In the genomic region with DNA sequence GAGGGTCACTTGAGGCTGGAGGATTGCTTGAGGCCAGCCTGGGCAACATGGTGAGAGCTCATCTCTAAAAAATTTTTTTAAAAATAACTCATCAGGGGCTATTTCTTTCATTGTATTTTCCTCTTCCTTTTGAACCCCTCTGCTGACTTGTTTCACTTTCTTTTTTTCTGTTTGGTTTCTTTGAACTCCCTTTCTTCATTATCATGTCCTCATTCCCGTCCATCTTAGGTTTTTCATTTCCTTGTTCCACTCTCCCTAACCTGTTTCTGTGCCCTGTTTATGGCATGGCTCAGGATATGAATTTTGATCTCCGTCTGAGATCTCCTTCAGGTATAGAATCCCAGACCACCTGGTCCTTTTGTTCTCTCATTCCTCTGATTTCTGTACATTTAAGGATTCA, we compare ENCODE assay signal across 12 cellular contexts. TPM values are rescaled to one million over a fixed set of nuclear protein-coding genes. Genes with fewer than 3 reads are reported as not detected.
DNase-seq lines count a peak whose midpoint lies in the region; ATAC-seq, FAIRE-seq and TF ChIP-seq lines count a peak whose summit lies in the region.
"Had no signal": no experiment of that assay in that cellular context is flagged by ENCODE, and none has a peak within 500 bp of the region (broad histone marks: within the 10 kb centered on the region; RNA-seq: fewer than 3 reads in every experiment).

No MANE protein-coding gene starts in this region.

- TF ChIP-seq RAD21 in HepG2 (CRISPR knock-in tag; IDR thresholded peaks at IDR 0.05) = no peak

- H3K36me3 ChIP-seq in HepG2 (replicated peaks in 1 of 2; ENCODE audit: control insufficient read depth in 1 of 2, insufficient read depth in 2 of 2, low read length in 2 of 2) (peaks cover 0 to 1% of the 10 kb centered on the region in 2 experiments; a peak in 2 of 5 replicates), right lobe of liver (no peaks in the 10 kb centered on the region), upper lobe of left lung (peaks cover 0 to 6% (median 0%) of the 10 kb centered on the region in 4 donors), testis (ENCODE audit: low read depth, missing control alignments) (no peaks in the 10 kb centered on the region)

- TF ChIP-seq POLR2A in HepG2 (IDR thresholded peaks at IDR 0.05; ENCODE audit: insufficient read depth in 1 of 2, low read depth in 2 of 2, low read length in 2 of 2) = no peak
- no peak for TF ChIP-seq POLR2A in right lobe of liver (IDR thresholded peaks at IDR 0.05)
- no peak for TF ChIP-seq POLR2A in upper lobe of left lung (IDR thresholded peaks at IDR 0.05)
- TF ChIP-seq POLR2A in testis (IDR thresholded peaks at IDR 0.05) = no peak

- H3K4me3 Mint-ChIP-seq in activated naive CD8-positive, alpha-beta T cell treated with anti-CD3 and anti-CD28 coated beads for 36 hours = peak overlapping the region; percentile 60
- peak overlapping the region; percentile 45 to 87 (median 71) for H3K4me3 Mint-ChIP-seq in naive thymus-derived CD8-positive, alpha-beta T cell

- H3K27ac ChIP-seq in HepG2 (ENCODE audit: extremely low read length, insufficient read depth, low read length) (peak overlapping the region; percentile 0), right lobe of liver (no peak overlapping the region), upper lobe of left lung (peak overlapping the region; percentile 26 to 64 (median 30)), testis (no peak overlapping the region)

- H3K4me1 Mint-ChIP-seq in activated naive CD8-positive, alpha-beta T cell treated with anti-CD3 and anti-CD28 coated beads for 36 hours = peaks cover 65% of the 10 kb centered on the region
- H3K4me1 Mint-ChIP-seq in naive thymus-derived CD8-positive, alpha-beta T cell = peaks cover 34 to 80% (median 72%) of the 10 kb centered on the region in 4 donors

- H3K4me1 ChIP-seq in HepG2 (ENCODE audit: insufficient read depth, low read length) (peaks cover 47% of the 10 kb centered on the region), right lobe of liver (peaks cover 0 to 6% (median 0%) of the 10 kb centered on the region in 4 donors), upper lobe of left lung (peaks cover 31 to 53% (median 50%) of the 10 kb centered on the region in 4 donors), testis (peaks cover 16% of the 10 kb centered on the region)

- peaks cover 36% of the 10 kb centered on the region for H3K36me3 Mint-ChIP-seq in activated naive CD8-positive, alpha-beta T cell treated with anti-CD3 and anti-CD28 coated beads for 36 hours
- H3K36me3 Mint-ChIP-seq in naive thymus-derived CD8-positive, alpha-beta T cell = peaks cover 0 to 66% (median 8%) of the 10 kb centered on the region in 3 donors

- no peaks in the 10 kb centered on the region for H3K27me3 Mint-ChIP-seq in activated naive CD8-positive, alpha-beta T cell treated with anti-CD3 and anti-CD28 coated beads for 36 hours
- H3K27me3 Mint-ChIP-seq in naive thymus-derived CD8-positive, alpha-beta T cell = no peaks in the 10 kb centered on the region

- H3K4me3 ChIP-seq in HepG2 (replicated peaks in 1 of 3; ENCODE audit: insufficient read depth in 1 of 3, low read depth in 2 of 3, low read length in 3 of 3) = no peak overlapping the region
- H3K4me3 ChIP-seq in right lobe of liver = no peak overlapping the region
- H3K4me3 ChIP-seq in upper lobe of left lung = no peak overlapping the region
- H3K4me3 ChIP-seq in testis = no peak overlapping the region

- H2AFZ ChIP-seq in HepG2 (ENCODE audit: low read length) = no peak overlapping the region

- no peak for ATAC-seq in HepG2
- ATAC-seq in right lobe of liver = no peak
- peak; percentile 34 to 39 for ATAC-seq in naive thymus-derived CD8-positive, alpha-beta T cell
- ATAC-seq in upper lobe of left lung (ENCODE audit: low FRiP score in 2 of 2) = no peak

- TF ChIP-seq EP300 in HepG2 (IDR thresholded peaks at IDR 0.05; ENCODE audit: low read depth in 2 of 2, low read length in 2 of 2) (no peak), HepG2 (CRISPR knock-in tag; IDR thresholded peaks at IDR 0.05; ENCODE audit: borderline replicate concordance) (no peak), upper lobe of left lung (IDR thresholded peaks at IDR 0.05) (no peak)

- 89% methylated on average over 2 of the region's 2 CpGs for WGBS in HepG2 (ENCODE audit: low lambda C conversion rate)
- 47% methylated on average over 2 of the region's 2 CpGs for WGBS in right lobe of liver (ENCODE audit: insufficient coverage, low coverage, low lambda C conversion rate, missing lambda C conversion rate)
- 32% methylated on average over 2 of the region's 2 CpGs for WGBS in upper lobe of left lung, 2 donors
- 54 to 68% methylated on average over 2 of the region's 2 CpGs for WGBS in testis, 2 donors

- BruUV-seq in HepG2 (replicated peaks; lab: Mats Ljungman, UMichigan) = no TSS peak

- CTCF ChIA-PET in HepG2 (lab: Yijun Ruan, JAX; ENCODE audit: low intra/inter-chr PET ratio, low total read pairs) = no interaction called here

- in situ Hi-C loops in HepG2 (cut with HindIII; ENCODE audit: extremely low pct_ligation_motif_present, low pct_unique_long_range_greater_than_20kb) = no loop called here

- peaks cover 41% of the 10 kb centered on the region for H3K79me2 ChIP-seq in HepG2 (ENCODE audit: insufficient read depth, low read length)

- no peak for FAIRE-seq in HepG2 (lab: Jason Lieb, UNC)
- FAIRE-seq: frontal cortex had no signal

- H3K4me2 ChIP-seq in HepG2 (ENCODE audit: low read depth, low read length) = 0 out of 2 replicates have a peak overlapping the region, but pooled peaks have one; percentile 31

- POLR2A ChIA-PET in HepG2 (lab: Yijun Ruan, JAX) = interaction anchor here (0.5 to 1.6 kb wide), 4 partner anchors 10 to 111 kb away, joined by 3 to 6 read pairs (median 4); partner anchors contain the start of gene MARK2
- POLR2A ChIA-PET in naive thymus-derived CD8-positive, alpha-beta T cell (lab: Charles Lee) = interaction anchor here (1.2 to 2.7 kb wide), 2 partner anchors 12 to 18 kb away, joined by 6 to 14 read pairs; partner anchors contain the start of gene MARK2

- H4K20me1 ChIP-seq in HepG2 (ENCODE audit: insufficient read depth, low read length) = no peaks in the 10 kb centered on the region

- intact Hi-C loops in HepG2 (cut with micrococcal nuclease; ENCODE audit: unreplicated experiment) = no loop called here
- intact Hi-C loops in right lobe of liver (cut with DNase I) = no loop called here
- intact Hi-C loops in testis (cut with DNase I; ENCODE audit: low total_unique reads) = no loop called here

- H3K9ac ChIP-seq in HepG2 (ENCODE audit: insufficient read depth, low read depth, low read length) = no peak overlapping the region

- TF ChIP-seq CTCF in HepG2 (CRISPR knock-in tag; IDR thresholded peaks at IDR 0.05) = no peak
- TF ChIP-seq CTCF in right lobe of liver (IDR thresholded peaks at IDR 0.05) = no peak
- no peak for TF ChIP-seq CTCF in upper lobe of left lung (IDR thresholded peaks at IDR 0.05)
- TF ChIP-seq CTCF in testis (IDR thresholded peaks at IDR 0.05) = no peak

- H3K27ac Mint-ChIP-seq in activated naive CD8-positive, alpha-beta T cell treated with anti-CD3 and anti-CD28 coated beads for 36 hours = peak overlapping the region; percentile 87
- peak overlapping the region; percentile 42 to 95 (median 90) for H3K27ac Mint-ChIP-seq in naive thymus-derived CD8-positive, alpha-beta T cell

- no peaks in the 10 kb centered on the region for H3K27me3 ChIP-seq in HepG2 (ENCODE audit: control insufficient read depth in 1 of 2, insufficient read depth in 2 of 2, low read length in 2 of 2)
- no peaks in the 10 kb centered on the region for H3K27me3 ChIP-seq in right lobe of liver
- H3K27me3 ChIP-seq in upper lobe of left lung = no peaks in the 10 kb centered on the region
- no peaks in the 10 kb centered on the region for H3K27me3 ChIP-seq in testis

- no peak for DNase-seq in HepG2 (ENCODE audit: low spot score)
- DNase-seq in right lobe of liver = no peak
- no peak for DNase-seq in activated naive CD8-positive, alpha-beta T cell treated with anti-CD3 and anti-CD28 coated beads for 36 hours
- peak in 2 of 10 donors; percentile 15 to 25 for DNase-seq in naive thymus-derived CD8-positive, alpha-beta T cell
- DNase-seq in upper lobe of left lung = no peak
- DNase-seq in dedifferentiated amniotic fluid mesenchymal stem cell (ENCODE audit: extremely low spot score) = no peak
- DNase-seq in NCI-H1694 treated with DMSO at 0.1 percent for 48 hours (lab: John Stamatoyannopoulos, UW) = no peak
- DNase-seq in testis = no peak
- DNase-seq: AML-193, NCI-H774, SW 1271 had no signal

- no peaks in the 10 kb centered on the region for H3K9me3 ChIP-seq in HepG2 (ENCODE audit: low read length)
- no peaks in the 10 kb centered on the region for H3K9me3 ChIP-seq in right lobe of liver
- no peaks in the 10 kb centered on the region for H3K9me3 ChIP-seq in upper lobe of left lung
- no peaks in the 10 kb centered on the region for H3K9me3 ChIP-seq in testis

- H3K9me3 Mint-ChIP-seq in activated naive CD8-positive, alpha-beta T cell treated with anti-CD3 and anti-CD28 coated beads for 36 hours = no peaks in the 10 kb centered on the region
- H3K9me3 Mint-ChIP-seq in naive thymus-derived CD8-positive, alpha-beta T cell = no peaks in the 10 kb centered on the region

RNA-seq across cellular contexts. Expression of gene MARK2, which starts 12.4 kb away (rescaled TPM):
- total RNA-seq in HepG2 (2016; rRNA removed; fragmentation: Illumina TruSeq; extraction: Trizol) (13.9 and 17.4 TPM in 2 replicates), right lobe of liver (10 to 100 TPM; 10.6 to 14.8 (median 12.2) TPM), upper lobe of left lung (10 to 100 TPM; 41.7 to 67.1 (median 50.7) TPM), testis (10 to 100 TPM; 51.7 to 52.8 TPM)
- 2.8 and 3.2 TPM in 2 replicates for total RNA-seq in HepG2 (2016; cell fraction: cytosol; rRNA removed; fragmentation: Illumina TruSeq; extraction: Trizol; ENCODE audit: low read depth)
- total RNA-seq in HepG2 (2016; cell fraction: insoluble cytoplasmic fraction; rRNA removed; fragmentation: Illumina TruSeq; extraction: Trizol) = 13.6 and 14.5 TPM in 2 replicates
- total RNA-seq in HepG2 (2016; cell fraction: membrane; rRNA removed; fragmentation: Illumina TruSeq; extraction: Trizol) = 10.2 and 10.4 TPM in 2 replicates
- total RNA-seq in HepG2 (2016; cell fraction: nucleus; rRNA removed; fragmentation: Illumina TruSeq; extraction: Trizol) = 13.5 and 15.1 TPM in 2 replicates
- polyA plus RNA-seq in HepG2 (2011; rRNA removed) (13.5 and 14.6 TPM in 2 replicates), testis (ENCODE audit: insufficient read depth, low read depth, low replicate concordance) (24.7 TPM)
- 9.1 and 10.3 TPM in 2 replicates for polyA plus RNA-seq in HepG2 (2011; cell fraction: cytosol; rRNA removed)
- 16.5 and 18.4 TPM in 2 replicates for polyA plus RNA-seq in HepG2 (2011; cell fraction: nucleus; rRNA removed)
- polyA plus RNA-seq in HepG2 (2012) = 11.6 and 13.0 TPM in 2 replicates
- 1.5 and 1.6 TPM in 2 replicates for polyA plus RNA-seq in HepG2 (2016; cell fraction: cytosol; fragmentation: Illumina TruSeq; extraction: Trizol; ENCODE audit: low read depth)
- 13.0 and 19.7 TPM in 2 replicates for polyA plus RNA-seq in HepG2 (2016; cell fraction: insoluble cytoplasmic fraction; fragmentation: Illumina TruSeq; extraction: Trizol; ENCODE audit: low read depth)
- polyA plus RNA-seq in HepG2 (2016; cell fraction: membrane; fragmentation: Illumina TruSeq; extraction: Trizol; ENCODE audit: low read depth) = 6.2 and 6.3 TPM in 2 replicates
- polyA plus RNA-seq in HepG2 (2016; cell fraction: nucleus; fragmentation: Illumina TruSeq; extraction: Trizol; ENCODE audit: insufficient read depth, low read depth) = 21.4 and 25.0 TPM in 2 replicates
- 21.4 and 36.1 TPM in 2 replicates for polyA minus RNA-seq in HepG2 (2011; rRNA and poly(A)+ RNA removed; ENCODE audit: low replicate concordance)
- 15.8 and 17.9 TPM in 2 replicates for polyA minus RNA-seq in HepG2 (2011; cell fraction: cytosol; rRNA and poly(A)+ RNA removed)
- polyA minus RNA-seq in HepG2 (2011; cell fraction: nucleus; rRNA and poly(A)+ RNA removed) = 10.9 and 17.4 TPM in 2 replicates
- total RNA-seq in activated naive CD8-positive, alpha-beta T cell treated with anti-CD3 and anti-CD28 coated beads for 36 hours = 10 to 100 TPM; 27.7 to 29.0 TPM
- 10 to 100 TPM; 64.8 to 74.5 TPM for total RNA-seq in naive thymus-derived CD8-positive, alpha-beta T cell
- 10 to 100 TPM; 37.0 to 57.0 (median 40.3) TPM for polyA plus RNA-seq in naive thymus-derived CD8-positive, alpha-beta T cell

RNA-seq across cellular contexts. Expression of gene SPINDOC, which starts 38.1 kb away (rescaled TPM):
- total RNA-seq in HepG2 (2016; rRNA removed; fragmentation: Illumina TruSeq; extraction: Trizol) = 23.6 and 29.9 TPM in 2 replicates
- 44.1 and 45.2 TPM in 2 replicates for total RNA-seq in HepG2 (2016; cell fraction: cytosol; rRNA removed; fragmentation: Illumina TruSeq; extraction: Trizol; ENCODE audit: low read depth)
- total RNA-seq in HepG2 (2016; cell fraction: insoluble cytoplasmic fraction; rRNA removed; fragmentation: Illumina TruSeq; extraction: Trizol) = 19.6 and 30.8 TPM in 2 replicates
- 65.9 and 67.9 TPM in 2 replicates for total RNA-seq in HepG2 (2016; cell fraction: membrane; rRNA removed; fragmentation: Illumina TruSeq; extraction: Trizol)
- total RNA-seq in HepG2 (2016; cell fraction: nucleus; rRNA removed; fragmentation: Illumina TruSeq; extraction: Trizol) = 18.3 and 21.0 TPM in 2 replicates
- 21.4 and 24.8 TPM in 2 replicates for polyA plus RNA-seq in HepG2 (2011; rRNA removed)
- 20.8 and 31.5 TPM in 2 replicates for polyA plus RNA-seq in HepG2 (2011; cell fraction: cytosol; rRNA removed)
- 29.5 and 33.6 TPM in 2 replicates for polyA plus RNA-seq in HepG2 (2011; cell fraction: nucleus; rRNA removed)
- polyA plus RNA-seq in HepG2 (2012) = 17.1 and 21.7 TPM in 2 replicates
- polyA plus RNA-seq in HepG2 (2016; cell fraction: cytosol; fragmentation: Illumina TruSeq; extraction: Trizol; ENCODE audit: low read depth) = 69.3 and 70.4 TPM in 2 replicates
- 36.8 and 41.3 TPM in 2 replicates for polyA plus RNA-seq in HepG2 (2016; cell fraction: insoluble cytoplasmic fraction; fragmentation: Illumina TruSeq; extraction: Trizol; ENCODE audit: low read depth)
- 88.9 and 91.0 TPM in 2 replicates for polyA plus RNA-seq in HepG2 (2016; cell fraction: membrane; fragmentation: Illumina TruSeq; extraction: Trizol; ENCODE audit: low read depth)
- 55.9 and 57.5 TPM in 2 replicates for polyA plus RNA-seq in HepG2 (2016; cell fraction: nucleus; fragmentation: Illumina TruSeq; extraction: Trizol; ENCODE audit: insufficient read depth, low read depth)
- 17.5 and 25.8 TPM in 2 replicates for polyA minus RNA-seq in HepG2 (2011; rRNA and poly(A)+ RNA removed; ENCODE audit: low replicate concordance)
- polyA minus RNA-seq in HepG2 (2011; cell fraction: cytosol; rRNA and poly(A)+ RNA removed) = 9.3 and 10.1 TPM in 2 replicates
- 13.3 and 14.8 TPM in 2 replicates for polyA minus RNA-seq in HepG2 (2011; cell fraction: nucleus; rRNA and poly(A)+ RNA removed)
- total RNA-seq in right lobe of liver = 1 to 10 TPM; 2.2 to 5.0 (median 2.7) TPM
- total RNA-seq in activated naive CD8-positive, alpha-beta T cell treated with anti-CD3 and anti-CD28 coated beads for 36 hours = 10 to 100 TPM; 29.3 to 29.5 TPM
- 10 to 100 TPM; 11.0 to 13.0 TPM for total RNA-seq in naive thymus-derived CD8-positive, alpha-beta T cell
- under 1 TPM; 0.47 to 0.66 (median 0.49) TPM for polyA plus RNA-seq in naive thymus-derived CD8-positive, alpha-beta T cell
- 10 to 100 TPM in 5 of 6 donors, 1 to 10 TPM in 1; 9.0 to 22.5 (median 16.3) TPM for total RNA-seq in upper lobe of left lung
- 10 to 100 TPM; 38.6 to 45.1 TPM for total RNA-seq in testis
- 71.6 TPM for polyA plus RNA-seq in testis (ENCODE audit: insufficient read depth, low read depth, low replicate concordance)

Comparison
In these comparisons a context has a peak if more than half of its experiments do, and no peak if none do; other contexts are left out.
1. H3K27ac ChIP-seq: peak in HepG2 (single experiment) and upper lobe of left lung (4 of 4); none in right lobe of liver (0 of 3) and testis (0 of 2).
2. ATAC-seq: peak in naive thymus-derived CD8-positive, alpha-beta T cell (2 of 2); none in HepG2 (single experiment), right lobe of liver (0 of 4) and upper lobe of left lung (0 of 2).